ENCODE assay signal across 10 cellular contexts in genomic region chr15:78243491-78243941, GRCh38. TPM values are rescaled to one million over a fixed set of nuclear protein-coding genes. Genes with fewer than 3 reads are reported as not detected.
DNase-seq lines count a peak whose midpoint lies in the region; ATAC-seq, FAIRE-seq and TF ChIP-seq lines count a peak whose summit lies in the region.
"Had no signal": no experiment of that assay in that cellular context is flagged by ENCODE, and none has a peak within 500 bp of the region (broad histone marks: within the 10 kb centered on the region; RNA-seq: fewer than 3 reads in every experiment).

No MANE protein-coding gene starts in this region.

- no peak overlapping the region for H3K4me3 ChIP-seq in prostate gland

- no peak overlapping the region for H3K27ac ChIP-seq in prostate gland
- H3K27ac ChIP-seq: neutrophil had no signal

- CTCF ChIA-PET in WTC11 (lab: Charles Lee): interaction anchor here (1.2 to 4.7 kb wide), 6 partner anchors 23 to 243 kb away, joined by 3 to 46 read pairs (median 7); partner anchors contain the start of gene CIB2
- CTCF ChIA-PET in activated naive CD4-positive, alpha-beta T cell treated with anti-CD3 and anti-CD28 coated beads, Interleukin-2, amount 10 ng/mL, durations not matched to agents 7 days and 5 days (lab: Charles Lee): interaction anchor here (1.3 to 3.1 kb wide), 2 partner anchors 48 to 277 kb away, joined by 4 to 10 read pairs; no protein-coding TSS in a partner anchor

- POLR2A ChIA-PET in WTC11 (lab: Charles Lee): no interaction called here

- WGBS in prostate gland: 17% methylated on average over 6 of the region's 6 CpGs

- TF ChIP-seq CTCF in WTC11 (IDR thresholded peaks at IDR 0.05) (no peak), prostate gland (IDR thresholded peaks at IDR 0.05) (no peak)

- H3K9me3 Mint-ChIP-seq in WTC11: peaks cover 13% of the 10 kb centered on the region
- no peaks in the 10 kb centered on the region for H3K9me3 Mint-ChIP-seq in activated naive CD4-positive, alpha-beta T cell treated with anti-CD3 and anti-CD28 coated beads, Interleukin-2, amount 10 ng/mL, durations not matched to agents 7 days and 5 days

- H3K4me3 Mint-ChIP-seq in WTC11: no peak overlapping the region
- no peak overlapping the region for H3K4me3 Mint-ChIP-seq in activated naive CD4-positive, alpha-beta T cell treated with anti-CD3 and anti-CD28 coated beads, Interleukin-2, amount 10 ng/mL, durations not matched to agents 7 days and 5 days

- intact Hi-C loops in left ventricle myocardium superior (cut with micrococcal nuclease): loop anchor here (5.0 kb wide), 2 partner anchors 66 to 131 kb away; no protein-coding TSS in a partner anchor
- intact Hi-C loops in prostate gland (cut with DNase I): loop anchor here (5.0 to 10.0 kb wide), 3 partner anchors 66 to 279 kb away; partner anchors contain the start of gene CIB2

- no peaks in the 10 kb centered on the region for H3K4me1 ChIP-seq in prostate gland (replicated peaks)

- H3K9me3 ChIP-seq in prostate gland: no peaks in the 10 kb centered on the region
- H3K9me3 ChIP-seq: neutrophil had no signal

- H3K4me1 Mint-ChIP-seq in WTC11: peaks cover 30% of the 10 kb centered on the region
- peaks cover 3% of the 10 kb centered on the region for H3K4me1 Mint-ChIP-seq in activated naive CD4-positive, alpha-beta T cell treated with anti-CD3 and anti-CD28 coated beads, Interleukin-2, amount 10 ng/mL, durations not matched to agents 7 days and 5 days

- ATAC-seq in WTC11: peak; percentile 83
- peak; percentile 72 for ATAC-seq in left ventricle myocardium superior

- TF ChIP-seq POLR2A in H54 (IDR thresholded peaks at IDR 0.05; ENCODE audit: low read depth, low read length) (no peak), prostate gland (IDR thresholded peaks at IDR 0.05) (no peak)

- H3K27me3 Mint-ChIP-seq in WTC11 (ENCODE audit: low read depth): peaks cover 3% of the 10 kb centered on the region
- H3K27me3 Mint-ChIP-seq in activated naive CD4-positive, alpha-beta T cell treated with anti-CD3 and anti-CD28 coated beads, Interleukin-2, amount 10 ng/mL, durations not matched to agents 7 days and 5 days: peaks cover 44% of the 10 kb centered on the region

- FAIRE-seq in H54 (lab: Jason Lieb, UNC): no peak

- H3K27ac Mint-ChIP-seq in WTC11: peak overlapping the region; percentile 83; the same call in 1 of the 2 replicates
- no peak overlapping the region for H3K27ac Mint-ChIP-seq in activated naive CD4-positive, alpha-beta T cell treated with anti-CD3 and anti-CD28 coated beads, Interleukin-2, amount 10 ng/mL, durations not matched to agents 7 days and 5 days

- DNase-seq in H54 (ENCODE audit: insufficient read length, low spot score): peak; percentile 33
- peak; percentile 66 for DNase-seq in WTC11 (ENCODE audit: low spot score)
- DNase-seq in left ventricle myocardium superior: peak; percentile 78
- DNase-seq in prostate gland (ENCODE audit: low spot score): peak; percentile 28
- DNase-seq in effector CD8-positive, alpha-beta T cell (lab: John Stamatoyannopoulos, UW): no peak
- DNase-seq in stimulated activated CD4-positive, alpha-beta T cell treated with anti-CD3 and anti-CD28 coated beads, Interleukin-4, amount 100 ng/mL, for 1 hour: no peak
- DNase-seq in activated naive CD4-positive, alpha-beta T cell treated with anti-CD3 and anti-CD28 coated beads, Interleukin-2, amount 10 ng/mL, durations not matched to agents 7 days and 5 days: no peak
- DNase-seq in NCI-H2171 treated with DMSO at 0.1 percent for 48 hours (lab: John Stamatoyannopoulos, UW): no peak
- DNase-seq: NCI-H2227 treated with DMSO at 0.1 percent for 48 hours had no signal

- H3K36me3 Mint-ChIP-seq in WTC11: peaks cover 5% of the 10 kb centered on the region
- no peaks in the 10 kb centered on the region for H3K36me3 Mint-ChIP-seq in activated naive CD4-positive, alpha-beta T cell treated with anti-CD3 and anti-CD28 coated beads, Interleukin-2, amount 10 ng/mL, durations not matched to agents 7 days and 5 days

- no peaks in the 10 kb centered on the region for H3K36me3 ChIP-seq in prostate gland
- H3K36me3 ChIP-seq: neutrophil had no signal

- no peaks in the 10 kb centered on the region for H3K27me3 ChIP-seq in prostate gland (replicated peaks; ENCODE audit: insufficient read depth)
- H3K27me3 ChIP-seq: neutrophil had no signal

TF ChIP-seq in WTC11, 78 proteins besides CTCF, POLR2A, EP300 and RAD21:
- TF ChIP-seq ZNF121 (CRISPR knock-in tag; IDR thresholded peaks at IDR 0.05) (peak; percentile 88; the same call in 1 of the 2 replicates), AR (CRISPR knock-in tag; IDR thresholded peaks at IDR 0.05) (no peak)

RNA-seq across cellular contexts. Expression of gene ACSBG1, which starts 9.2 kb away (rescaled TPM):
- total RNA-seq in WTC11 (2021) (4.1 to 5.8 TPM (median 5.0 TPM) in 3 replicates), left ventricle myocardium superior (0.05 TPM), prostate gland (1 to 10 TPM in 1 of 2 donors, not detected in 1; 7.4 TPM)

RNA-seq across cellular contexts. Expression of gene DNAJA4, which starts 20.8 kb away (rescaled TPM):
- 7.8 to 10.1 TPM (median 9.8 TPM) in 3 replicates for total RNA-seq in WTC11 (2021)
- 85.9 TPM for total RNA-seq in left ventricle myocardium superior
- total RNA-seq in prostate gland: 10 to 100 TPM; 32.1 to 43.7 TPM

RNA-seq across cellular contexts. Expression of gene SKIC8, which starts 55.9 kb away (rescaled TPM):
- total RNA-seq in WTC11 (2021): 49.5 to 55.6 TPM (median 50.9 TPM) in 3 replicates
- 27.5 TPM for total RNA-seq in left ventricle myocardium superior
- total RNA-seq in prostate gland: 100 to 1,000 TPM in 1 of 2 donors, 10 to 100 TPM in 1; 58.1 to 109 TPM

Comparison
In these comparisons a context has a peak if more than half of its experiments do, and no peak if none do; other contexts are left out.
1. DNase-seq: peak in H54 (single experiment), WTC11 (single experiment), left ventricle myocardium superior (single experiment) and prostate gland (single experiment); none in effector CD8-positive, alpha-beta T cell (single experiment), stimulated activated CD4-positive, alpha-beta T cell treated with anti-CD3 and anti-CD28 coated beads, Interleukin-4, amount 100 ng/mL, for 1 hour (single experiment), activated naive CD4-positive, alpha-beta T cell treated with anti-CD3 and anti-CD28 coated beads, Interleukin-2, amount 10 ng/mL, durations not matched to agents 7 days and 5 days (single experiment) and NCI-H2171 treated with DMSO at 0.1 percent for 48 hours (single experiment).